1 cellular context compared by ENCODE assay signal in the genomic region with DNA sequence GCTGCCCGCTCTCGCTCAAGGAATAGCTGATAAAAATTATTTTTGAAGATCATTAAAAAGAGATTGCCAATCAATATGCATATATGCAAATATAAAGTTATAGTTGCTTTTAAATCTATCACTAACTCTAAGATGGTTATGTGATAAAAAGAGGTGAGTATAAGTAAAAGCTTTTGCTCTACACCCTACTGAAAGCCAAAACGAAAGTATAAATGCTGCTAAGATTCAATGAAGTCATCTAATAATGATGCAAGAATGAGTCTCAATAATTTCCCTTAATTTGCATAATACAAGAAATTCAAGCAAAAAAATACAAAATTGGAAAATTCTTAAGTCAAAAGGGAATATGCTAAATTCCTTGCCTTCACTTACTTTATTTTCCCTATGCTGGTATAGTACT.
A peak's percentile ranks its signal among the peaks of the same experiment; 100 is the strongest.
TF ChIP-seq lines count a peak whose summit lies in the region.

No MANE protein-coding gene starts in this region.

TF ChIP-seq in HepG2, 621 proteins besides CTCF, POLR2A, EP300 and RAD21:
- TF ChIP-seq ATF7 (IDR thresholded peaks at IDR 0.05), result 0 out of 2 replicates have a peak, but pooled peaks have one; percentile 2
- no peak for TF ChIP-seq ATF7 (CRISPR knock-in tag; IDR thresholded peaks at IDR 0.05)
- TF ChIP-seq MED8 (CRISPR knock-in tag; IDR thresholded peaks at IDR 0.05; ENCODE audit: insufficient replicate concordance), result no peak
